28 cellular contexts compared by ENCODE assay signal in genomic region chr11:100955318-100955717, GRCh38.
"Had no signal": no experiment of that assay in that cellular context is flagged by ENCODE, and none has a peak within 500 bp of the region (broad histone marks: within the 10 kb centered on the region; RNA-seq: fewer than 3 reads in every experiment).

No MANE protein-coding gene starts in this region.

- H3K27me3 Mint-ChIP-seq: stimulated activated memory B cell treated with anti-CD40 and anti-IgM and Interleukin-4, amounts not matched to agents 10 μg/mL and 1 μg/mL and 100 μg/mL, for 72 hours; stimulated activated naive B cell treated with anti-CD40 and anti-IgM and Interleukin-4, amounts not matched to agents 10 μg/mL and 1 μg/mL and 100 μg/mL, for 72 hours; stimulated activated naive CD8-positive, alpha-beta T cell treated with anti-CD3 and anti-CD28 coated beads, Interleukin-15, amount 100 ng/mL, for 72 hours; stimulated activated naive CD8-positive, alpha-beta T cell treated with anti-CD3 and anti-CD28 coated beads, Interleukin-15, Interleukin-2, amounts not matched to agents 100 ng/mL and 50 ng/mL, for 24 hours; type B pancreatic cell had no signal

- H3K4me1 ChIP-seq: stomach, suprapubic skin, testis, thyroid gland, transverse colon, upper lobe of left lung, upper lobe of right lung, uterus, vagina had no signal

- H3K4me3 Mint-ChIP-seq: stimulated activated effector memory CD8-positive, alpha-beta T cell treated with anti-CD3 and anti-CD28 coated beads, Interleukin-12 subunit alpha, Interleukin-12 subunit beta, amount 100 ng/mL, for 72 hours; stimulated activated memory B cell treated with anti-CD40 and anti-IgM and Interleukin-4, amounts not matched to agents 10 μg/mL and 1 μg/mL and 100 μg/mL, for 72 hours; stimulated activated naive B cell treated with anti-CD40 and anti-IgM and Interleukin-4, amounts not matched to agents 10 μg/mL and 1 μg/mL and 100 μg/mL, for 72 hours; stimulated activated naive CD8-positive, alpha-beta T cell treated with anti-CD3 and anti-CD28 coated beads, Interleukin-15, amount 100 ng/mL, for 72 hours; stimulated activated naive CD8-positive, alpha-beta T cell treated with anti-CD3 and anti-CD28 coated beads, Interleukin-15, Interleukin-2, amounts not matched to agents 100 ng/mL and 50 ng/mL, for 24 hours; type B pancreatic cell had no signal

- H3K36me3 ChIP-seq: suprapubic skin, thoracic aorta, thyroid gland, tibial artery, upper lobe of left lung, upper lobe of right lung, uterus, vagina had no signal

- H3K27ac ChIP-seq: stomach, suprapubic skin, testis, thoracic aorta, thyroid gland, tibial artery, tibial nerve, transverse colon, upper lobe of left lung, upper lobe of right lung, uterus, vagina had no signal

- H3K4me3 ChIP-seq: stomach, suprapubic skin, testis, thoracic aorta, thyroid gland, tibial artery, tibial nerve, transverse colon, upper lobe of left lung, upper lobe of right lung, uterus, vagina had no signal

- H3K27me3 ChIP-seq: stomach, suprapubic skin, testis, thyroid gland, tibial artery, tibial nerve, transverse colon, upper lobe of left lung, upper lobe of right lung, uterus, vagina had no signal

- H3K36me3 Mint-ChIP-seq: stimulated activated effector memory CD8-positive, alpha-beta T cell treated with anti-CD3 and anti-CD28 coated beads, Interleukin-12 subunit alpha, Interleukin-12 subunit beta, amount 100 ng/mL, for 72 hours had no signal

- H3K4me1 Mint-ChIP-seq: stimulated activated effector memory CD8-positive, alpha-beta T cell treated with anti-CD3 and anti-CD28 coated beads, Interleukin-12 subunit alpha, Interleukin-12 subunit beta, amount 100 ng/mL, for 72 hours; stimulated activated memory B cell treated with anti-CD40 and anti-IgM and Interleukin-4, amounts not matched to agents 10 μg/mL and 1 μg/mL and 100 μg/mL, for 72 hours; stimulated activated naive B cell treated with anti-CD40 and anti-IgM and Interleukin-4, amounts not matched to agents 10 μg/mL and 1 μg/mL and 100 μg/mL, for 72 hours; stimulated activated naive CD8-positive, alpha-beta T cell treated with anti-CD3 and anti-CD28 coated beads, Interleukin-15, amount 100 ng/mL, for 72 hours had no signal

- H3K27ac Mint-ChIP-seq: stimulated activated effector memory CD8-positive, alpha-beta T cell treated with anti-CD3 and anti-CD28 coated beads, Interleukin-12 subunit alpha, Interleukin-12 subunit beta, amount 100 ng/mL, for 72 hours; stimulated activated memory B cell treated with anti-CD40 and anti-IgM and Interleukin-4, amounts not matched to agents 10 μg/mL and 1 μg/mL and 100 μg/mL, for 72 hours; stimulated activated naive B cell treated with anti-CD40 and anti-IgM and Interleukin-4, amounts not matched to agents 10 μg/mL and 1 μg/mL and 100 μg/mL, for 72 hours; stimulated activated naive CD8-positive, alpha-beta T cell treated with anti-CD3 and anti-CD28 coated beads, Interleukin-15, amount 100 ng/mL, for 72 hours; stimulated activated naive CD8-positive, alpha-beta T cell treated with anti-CD3 and anti-CD28 coated beads, Interleukin-15, Interleukin-2, amounts not matched to agents 100 ng/mL and 50 ng/mL, for 24 hours; type B pancreatic cell had no signal

- DNase-seq: stimulated activated CD4-positive, alpha-beta T cell treated with anti-CD3 and anti-CD28 coated beads, Interleukin-2, amount 100 ng/mL, for 48 hours; stimulated activated CD4-positive, alpha-beta T cell treated with anti-CD3 and anti-CD28 coated beads, Interleukin-4, amount 100 ng/mL, for 1 hour; stimulated activated CD4-positive, alpha-beta T cell treated with anti-CD3 and anti-CD28 coated beads, Interleukin-4, amount 100 ng/mL, for 24 hours; stimulated activated CD4-positive, alpha-beta T cell treated with anti-CD3 and anti-CD28 coated beads, Interleukin-4, amount 100 ng/mL, for 4 hours; stimulated activated CD8-positive, alpha-beta memory T cell treated with anti-CD3 and anti-CD28 coated beads, Interleukin-4, amount 100 ng/mL, for 48 hours; stimulated activated naive B cell treated with anti-CD40 and anti-IgM and Interleukin-4, amounts not matched to agents 10 μg/mL and 1 μg/mL and 100 μg/mL, for 72 hours; stimulated activated naive CD4-positive, alpha-beta T cell; stimulated activated naive CD4-positive, alpha-beta T cell treated with Interleukin-2 at 50 U/mL for 16 hours; stimulated activated naive CD8-positive, alpha-beta T cell treated with anti-CD3 and anti-CD28 coated beads, Interleukin-15, amount 100 ng/mL, for 72 hours; stimulated activated naive CD8-positive, alpha-beta T cell treated with anti-CD3 and anti-CD28 coated beads, Interleukin-15, Interleukin-2, amounts not matched to agents 100 U/mL and 50 U/mL, for 24 hours; stomach; substantia nigra; testis; thyroid gland; tibial artery; transverse colon; trophoblast cell; upper lobe of left lung; upper lobe of right lung; uterus had no signal

- H3K9me3 ChIP-seq: stomach, suprapubic skin, testis, thoracic aorta, thyroid gland, tibial artery, tibial nerve, transverse colon, upper lobe of left lung, upper lobe of right lung, uterus, vagina had no signal

- ATAC-seq: stimulated activated effector memory CD8-positive, alpha-beta T cell treated with anti-CD3 and anti-CD28 coated beads, Interleukin-12 subunit alpha, Interleukin-12 subunit beta, amount 100 ng/mL, for 72 hours; stimulated activated memory B cell treated with anti-CD40 and anti-IgM and Interleukin-4, amounts not matched to agents 10 μg/mL and 1 μg/mL and 100 μg/mL, for 72 hours; stimulated activated naive B cell treated with anti-CD40 and anti-IgM and Interleukin-4, amounts not matched to agents 10 μg/mL and 1 μg/mL and 100 μg/mL, for 72 hours; stimulated activated naive CD8-positive, alpha-beta T cell treated with anti-CD3 and anti-CD28 coated beads, Interleukin-15, amount 100 ng/mL, for 72 hours; stimulated activated naive CD8-positive, alpha-beta T cell treated with anti-CD3 and anti-CD28 coated beads, Interleukin-15, Interleukin-2, amounts not matched to agents 100 U/mL and 50 U/mL, for 24 hours; upper lobe of right lung had no signal

- H3K9me3 Mint-ChIP-seq: stimulated activated memory B cell treated with anti-CD40 and anti-IgM and Interleukin-4, amounts not matched to agents 10 μg/mL and 1 μg/mL and 100 μg/mL, for 72 hours; stimulated activated naive B cell treated with anti-CD40 and anti-IgM and Interleukin-4, amounts not matched to agents 10 μg/mL and 1 μg/mL and 100 μg/mL, for 72 hours; stimulated activated naive CD8-positive, alpha-beta T cell treated with anti-CD3 and anti-CD28 coated beads, Interleukin-15, amount 100 ng/mL, for 72 hours; stimulated activated naive CD8-positive, alpha-beta T cell treated with anti-CD3 and anti-CD28 coated beads, Interleukin-15, Interleukin-2, amounts not matched to agents 100 ng/mL and 50 ng/mL, for 24 hours; type B pancreatic cell had no signal
